Comparison of ENCODE assay signal across 14 cellular contexts in the genomic region with DNA sequence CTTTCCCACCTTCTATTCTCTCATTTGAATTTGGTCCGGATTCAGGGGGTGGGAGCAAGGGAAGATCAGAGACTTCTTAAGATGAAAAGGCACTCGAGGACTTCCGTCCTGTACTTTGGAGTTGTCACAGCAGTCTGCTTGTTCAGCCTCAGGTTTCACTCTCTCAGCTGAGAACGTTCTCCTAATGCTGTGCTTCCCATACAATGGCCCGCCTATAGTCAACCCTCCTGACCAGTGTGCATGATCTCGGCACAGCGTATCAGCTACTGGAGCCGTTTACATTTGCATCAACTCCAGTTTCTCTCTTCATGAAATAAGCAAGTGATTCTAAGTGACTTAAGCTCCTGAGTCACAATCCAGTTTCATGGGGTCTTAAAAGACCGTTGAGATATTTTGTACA.
"Had no signal": no experiment of that assay in that cellular context is flagged by ENCODE, and none has a peak within 500 bp of the region (broad histone marks: within the 10 kb centered on the region; RNA-seq: fewer than 3 reads in every experiment).

No MANE protein-coding gene starts in this region.

- DNase-seq: activated CD4-positive, alpha-beta T cell treated with anti-CD3 and anti-CD28 coated beads, Interleukin-2, amount 50 U/mL, for 1 hour; activated CD4-positive, CD25-positive, alpha-beta regulatory T cell; activated naive CD4-positive, alpha-beta T cell treated with anti-CD3 and anti-CD28 coated beads, Interleukin-2, amount 10 ng/mL, durations not matched to agents 7 days and 5 days; activated T-cell treated with anti-CD3 and anti-CD28 coated beads for 4 hours; adrenal gland; central memory CD4-positive, alpha-beta T cell; erythroblast; hypothalamus; midbrain; right lobe of liver; stimulated activated naive B cell treated with anti-CD40 and anti-IgM and Interleukin-4, amounts not matched to agents 10 μg/mL and 1 μg/mL and 100 μg/mL, for 72 hours had no signal

- H3K4me3 Mint-ChIP-seq: activated naive CD4-positive, alpha-beta T cell treated with anti-CD3 and anti-CD28 coated beads, Interleukin-2, amount 10 ng/mL, durations not matched to agents 7 days and 5 days; dendritic cell treated with granulocyte-macrophage colony-stimulating factor and Interleukin-4, amounts not matched to agents 40 ng/mL and 50 ng/mL, for 4 days; stimulated activated naive B cell treated with anti-CD40 and anti-IgM and Interleukin-4, amounts not matched to agents 10 μg/mL and 1 μg/mL and 100 μg/mL, for 72 hours had no signal

- H3K27me3 Mint-ChIP-seq: activated naive CD4-positive, alpha-beta T cell treated with anti-CD3 and anti-CD28 coated beads, Interleukin-2, amount 10 ng/mL, durations not matched to agents 7 days and 5 days; dendritic cell treated with granulocyte-macrophage colony-stimulating factor and Interleukin-4, amounts not matched to agents 40 ng/mL and 50 ng/mL, for 4 days; stimulated activated naive B cell treated with anti-CD40 and anti-IgM and Interleukin-4, amounts not matched to agents 10 μg/mL and 1 μg/mL and 100 μg/mL, for 72 hours had no signal

- H3K27me3 ChIP-seq: adrenal gland, right lobe of liver had no signal

- ATAC-seq: right lobe of liver; stimulated activated naive B cell treated with anti-CD40 and anti-IgM and Interleukin-4, amounts not matched to agents 10 μg/mL and 1 μg/mL and 100 μg/mL, for 72 hours had no signal

- H3K36me3 ChIP-seq: adrenal gland, right lobe of liver had no signal

- H3K27ac Mint-ChIP-seq: activated naive CD4-positive, alpha-beta T cell treated with anti-CD3 and anti-CD28 coated beads, Interleukin-2, amount 10 ng/mL, durations not matched to agents 7 days and 5 days; activated T-helper 2 cell treated with anti-CD3 and anti-CD28 coated beads, Interferon-gamma antibody, Interleukin-2, Interleukin-4, amounts not matched to agents 10 μg/mL and 5 μg/mL and 100 μg/mL, durations not matched to agents 14 hours and 24 hours and 36 hours; dendritic cell treated with granulocyte-macrophage colony-stimulating factor and Interleukin-4, amounts not matched to agents 40 ng/mL and 50 ng/mL, for 4 days; stimulated activated naive B cell treated with anti-CD40 and anti-IgM and Interleukin-4, amounts not matched to agents 10 μg/mL and 1 μg/mL and 100 μg/mL, for 72 hours had no signal

- H3K4me1 ChIP-seq: adrenal gland, right lobe of liver had no signal

- H3K4me3 ChIP-seq: adrenal gland, lung, right lobe of liver had no signal

- H3K27ac ChIP-seq: adrenal gland, right lobe of liver had no signal

- H3K36me3 Mint-ChIP-seq: activated naive CD4-positive, alpha-beta T cell treated with anti-CD3 and anti-CD28 coated beads, Interleukin-2, amount 10 ng/mL, durations not matched to agents 7 days and 5 days; stimulated activated naive B cell treated with anti-CD40 and anti-IgM and Interleukin-4, amounts not matched to agents 10 μg/mL and 1 μg/mL and 100 μg/mL, for 72 hours had no signal

- H3K9me3 ChIP-seq: adrenal gland, right lobe of liver had no signal

- H3K9me3 Mint-ChIP-seq: dendritic cell treated with granulocyte-macrophage colony-stimulating factor and Interleukin-4, amounts not matched to agents 40 ng/mL and 50 ng/mL, for 4 days had no signal

- H3K4me1 Mint-ChIP-seq: activated naive CD4-positive, alpha-beta T cell treated with anti-CD3 and anti-CD28 coated beads, Interleukin-2, amount 10 ng/mL, durations not matched to agents 7 days and 5 days; stimulated activated naive B cell treated with anti-CD40 and anti-IgM and Interleukin-4, amounts not matched to agents 10 μg/mL and 1 μg/mL and 100 μg/mL, for 72 hours had no signal
